ENCODE assay signal across 11 cellular contexts in the genomic region with DNA sequence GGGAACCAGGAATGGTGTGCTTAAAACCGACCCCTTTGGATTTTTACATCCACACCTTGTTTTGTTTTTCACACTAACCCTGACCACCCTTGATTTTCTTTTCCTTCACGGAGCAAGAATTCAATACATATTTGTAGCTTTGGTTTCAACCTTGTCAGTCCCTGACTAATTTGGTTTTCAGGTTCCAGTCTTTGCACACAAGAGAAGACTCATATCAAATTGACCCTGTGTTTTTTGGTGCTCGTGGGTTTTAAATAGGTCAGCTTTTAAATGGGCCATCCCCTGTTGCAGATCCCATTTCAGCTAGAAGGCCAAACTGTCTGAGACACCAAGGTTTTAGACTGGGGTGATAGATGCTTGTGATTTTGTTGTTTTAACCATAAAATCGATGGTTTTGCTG. TPM values are rescaled to one million over a fixed set of nuclear protein-coding genes. Genes with fewer than 3 reads are reported as not detected.
A peak's percentile ranks its signal among the peaks of the same experiment; 100 is the strongest.
DNase-seq lines count a peak whose midpoint lies in the region; ATAC-seq and TF ChIP-seq lines count a peak whose summit lies in the region.
"Had no signal": no experiment of that assay in that cellular context is flagged by ENCODE, and none has a peak within 500 bp of the region (broad histone marks: within the 10 kb centered on the region; RNA-seq: fewer than 3 reads in every experiment).

No MANE protein-coding gene starts in this region.

- peak overlapping the region; percentile 97 for H3K27ac ChIP-seq in caudate nucleus (ENCODE audit: low read depth, low read length)
- peak overlapping the region; percentile 81 for H3K27ac ChIP-seq in muscle layer of duodenum (ENCODE audit: low read length)
- H3K27ac ChIP-seq in tibial nerve, result peak overlapping the region; percentile 53 to 88 (median 78)
- H3K27ac ChIP-seq: VCaP had no signal

- intact Hi-C loops in activated naive CD4-positive, alpha-beta T cell treated with anti-CD3 and anti-CD28 coated beads for 36 hours (cut with micrococcal nuclease), result loop anchor here (10.0 kb wide), 1 partner anchor 740 kb away; a partner anchor contains a TSS

- peak overlapping the region; percentile 21 for H3K27ac Mint-ChIP-seq in activated naive CD4-positive, alpha-beta T cell treated with anti-CD3 and anti-CD28 coated beads for 36 hours
- H3K27ac Mint-ChIP-seq in activated naive CD4-positive, alpha-beta T cell treated with anti-CD3 and anti-CD28 coated beads, Interleukin-2, amount 50 U/mL, for 72 hours, result no peak overlapping the region

- no peak for TF ChIP-seq EP300 in tibial nerve (IDR thresholded peaks at IDR 0.05)

- DNase-seq in activated naive CD4-positive, alpha-beta T cell treated with anti-CD3 and anti-CD28 coated beads for 36 hours, result no peak
- no peak for DNase-seq in activated naive CD4-positive, alpha-beta T cell treated with anti-CD3 and anti-CD28 coated beads, Interleukin-2, amount 50 U/mL, for 72 hours (ENCODE audit: low spot score in 2 of 2)
- DNase-seq in caudate nucleus (lab: John Stamatoyannopoulos, UW) (no peak), tibial nerve (ENCODE audit: low spot score in 2 of 2) (no peak), cerebellum (ENCODE audit: low spot score) (no peak), omental fat pad (ENCODE audit: low spot score) (no peak), cerebellar nuclear complex (lab: John Stamatoyannopoulos, UW) (no peak)
- DNase-seq: foreskin melanocyte, OCI-M1 had no signal

- H3K4me3 Mint-ChIP-seq in activated naive CD4-positive, alpha-beta T cell treated with anti-CD3 and anti-CD28 coated beads for 36 hours, result no peak overlapping the region

- CTCF ChIA-PET in activated naive CD4-positive, alpha-beta T cell treated with anti-CD3 and anti-CD28 coated beads for 36 hours (lab: Charles Lee), result interaction anchor here (0.8 to 2.6 kb wide), 8 partner anchors 10 to 240 kb away, joined by 3 to 13 read pairs (median 6); no protein-coding TSS in a partner anchor

- H3K27me3 ChIP-seq in muscle layer of duodenum (ENCODE audit: low read depth, low read length) (no peaks in the 10 kb centered on the region), tibial nerve (no peaks in the 10 kb centered on the region)

- H3K36me3 ChIP-seq in muscle layer of duodenum (ENCODE audit: control insufficient read depth in 1 of 2, insufficient read depth in 2 of 2, low read length in 2 of 2), result no peaks in the 10 kb centered on the region
- H3K36me3 ChIP-seq in tibial nerve, result no peaks in the 10 kb centered on the region

- H3K36me3 Mint-ChIP-seq in activated naive CD4-positive, alpha-beta T cell treated with anti-CD3 and anti-CD28 coated beads for 36 hours (ENCODE audit: low read depth), result peaks cover 8% of the 10 kb centered on the region
- peaks cover 0 to 6% of the 10 kb centered on the region in 2 donors for H3K36me3 Mint-ChIP-seq in activated naive CD4-positive, alpha-beta T cell treated with anti-CD3 and anti-CD28 coated beads, Interleukin-2, amount 50 U/mL, for 72 hours

- H3K4me3 ChIP-seq in muscle layer of duodenum (ENCODE audit: low read depth in 1 of 2, low read length in 2 of 2), result no peak overlapping the region
- H3K4me3 ChIP-seq in tibial nerve, result no peak overlapping the region

- 67 to 69% methylated on average over 4 of the region's 4 CpGs for WGBS in tibial nerve, 2 donors

- TF ChIP-seq POLR2A in tibial nerve (IDR thresholded peaks at IDR 0.05), result no peak

- H3K9me3 ChIP-seq in muscle layer of duodenum (ENCODE audit: control insufficient read depth in 1 of 2, low read length in 2 of 2) (no peaks in the 10 kb centered on the region), tibial nerve (no peaks in the 10 kb centered on the region)

- ATAC-seq in activated naive CD4-positive, alpha-beta T cell treated with anti-CD3 and anti-CD28 coated beads, Interleukin-2, amount 50 U/mL, for 72 hours, result no peak
- ATAC-seq in omental fat pad (ENCODE audit: low FRiP score), result no peak

- no peaks in the 10 kb centered on the region for H3K9me3 Mint-ChIP-seq in activated naive CD4-positive, alpha-beta T cell treated with anti-CD3 and anti-CD28 coated beads for 36 hours
- no peaks in the 10 kb centered on the region for H3K9me3 Mint-ChIP-seq in activated naive CD4-positive, alpha-beta T cell treated with anti-CD3 and anti-CD28 coated beads, Interleukin-2, amount 50 U/mL, for 72 hours

- H3K27me3 Mint-ChIP-seq in activated naive CD4-positive, alpha-beta T cell treated with anti-CD3 and anti-CD28 coated beads for 36 hours (ENCODE audit: low read depth), result no peaks in the 10 kb centered on the region

- peaks cover 32 to 67% of the 10 kb centered on the region in 2 donors for H3K4me1 ChIP-seq in muscle layer of duodenum (ENCODE audit: control insufficient read depth in 1 of 2, insufficient read depth in 2 of 2, low read length in 2 of 2)
- H3K4me1 ChIP-seq in tibial nerve, result peaks cover 2 to 99% (median 80%) of the 10 kb centered on the region in 4 donors

- H3K4me1 Mint-ChIP-seq in activated naive CD4-positive, alpha-beta T cell treated with anti-CD3 and anti-CD28 coated beads for 36 hours (ENCODE audit: low read depth), result peaks cover 98% of the 10 kb centered on the region

- no peak for TF ChIP-seq CTCF in tibial nerve (IDR thresholded peaks at IDR 0.05)
- no peak for TF ChIP-seq CTCF in omental fat pad (IDR thresholded peaks at IDR 0.05)

RNA-seq across cellular contexts. Expression of a gene that starts 26.4 kb away (rescaled TPM):
- total RNA-seq in activated naive CD4-positive, alpha-beta T cell treated with anti-CD3 and anti-CD28 coated beads for 36 hours, result 100 to 1,000 TPM; 216 to 245 TPM
- 100 to 1,000 TPM; 136 to 237 TPM for total RNA-seq in activated naive CD4-positive, alpha-beta T cell treated with anti-CD3 and anti-CD28 coated beads, Interleukin-2, amount 50 U/mL, for 72 hours
- total RNA-seq in tibial nerve, result 10 to 100 TPM; 33.1 to 65.1 (median 41.1) TPM
- total RNA-seq in cerebellum, result 82.8 TPM
- total RNA-seq in omental fat pad, result 10 to 100 TPM; 35.5 to 60.4 (median 47.3) TPM
